In the genomic region with DNA sequence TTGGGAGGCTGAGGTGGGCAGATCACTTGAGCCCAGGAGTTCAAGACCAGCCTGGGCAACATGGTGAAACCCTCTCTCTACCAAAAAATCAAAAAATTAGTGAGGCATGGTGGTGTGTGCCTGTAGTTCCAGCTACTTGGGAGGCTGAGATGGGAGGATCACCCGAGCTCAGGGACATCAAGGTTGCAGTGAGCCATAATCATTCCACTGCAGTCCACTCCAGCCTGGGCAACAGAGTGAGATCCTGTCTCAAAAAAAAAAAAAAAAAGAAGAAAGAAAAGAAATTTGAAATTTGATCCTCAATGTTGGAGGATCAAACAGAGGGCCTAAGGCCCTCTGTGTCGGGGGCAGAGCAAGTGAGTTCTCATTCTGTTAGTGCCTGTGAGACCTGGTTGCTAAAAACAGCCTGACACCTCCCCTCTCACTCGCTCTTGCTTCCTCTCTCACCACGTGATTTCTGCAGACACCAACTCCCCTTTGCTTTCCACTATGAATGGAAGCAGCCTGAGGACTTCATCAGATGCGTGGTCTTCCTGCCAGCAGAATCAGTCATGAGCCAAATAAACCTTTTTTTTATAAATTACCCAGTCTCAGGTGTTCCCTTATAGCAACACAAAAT, we compare ENCODE assay signal across 1 cellular context.
TF ChIP-seq lines count a peak whose summit lies in the region.

No MANE protein-coding gene starts in this region.

TF ChIP-seq in K562, 482 proteins besides CTCF, POLR2A, EP300 and RAD21 (continued from another document):
- TF ChIP-seq SNRNP70 (optimal IDR thresholded peaks at IDR 0.05; ENCODE audit: low read depth, low read length) (no peak), ZFP30 (CRISPR knock-in tag; IDR thresholded peaks at IDR 0.05; ENCODE audit: borderline replicate concordance) (no peak), CBFB (CRISPR knock-in tag; IDR thresholded peaks at IDR 0.05) (no peak), SRF (CRISPR knock-in tag; IDR thresholded peaks at IDR 0.05) (no peak), HMG20B (CRISPR knock-in tag; IDR thresholded peaks at IDR 0.05) (no peak), EZH2 (IDR thresholded peaks at IDR 0.05; ENCODE audit: borderline replicate concordance, low read depth, low read length) (no peak)
- TF ChIP-seq, protein P1, sequence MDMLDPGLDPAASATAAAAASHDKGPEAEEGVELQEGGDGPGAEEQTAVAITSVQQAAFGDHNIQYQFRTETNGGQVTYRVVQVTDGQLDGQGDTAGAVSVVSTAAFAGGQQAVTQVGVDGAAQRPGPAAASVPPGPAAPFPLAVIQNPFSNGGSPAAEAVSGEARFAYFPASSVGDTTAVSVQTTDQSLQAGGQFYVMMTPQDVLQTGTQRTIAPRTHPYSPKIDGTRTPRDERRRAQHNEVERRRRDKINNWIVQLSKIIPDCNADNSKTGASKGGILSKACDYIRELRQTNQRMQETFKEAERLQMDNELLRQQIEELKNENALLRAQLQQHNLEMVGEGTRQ (CRISPR knock-in tag; IDR thresholded peaks at IDR 0.05): peak; percentile 49
